ENCODE assay signal across 17 cellular contexts in genomic region chr17:71080937-71081336, GRCh38.
"Had no signal": no experiment of that assay in that cellular context is flagged by ENCODE, and none has a peak within 500 bp of the region (broad histone marks: within the 10 kb centered on the region; RNA-seq: fewer than 3 reads in every experiment).

No MANE protein-coding gene starts in this region.

- DNase-seq: activated CD4-positive, alpha-beta memory T cell treated with anti-CD3 and anti-CD28 coated beads, Interleukin-2, amount 10 ng/mL, durations not matched to agents 7 days and 5 days; activated CD4-positive, alpha-beta T cell treated with anti-CD3 and anti-CD28 coated beads, Interleukin-2, amount 10 ng/mL, durations not matched to agents 24 days and 14 days; activated effector memory CD4-positive, alpha-beta T cell treated with Interleukin-2 at 50 U/mL for 16 hours; activated naive CD4-positive, alpha-beta T cell treated with anti-CD3 and anti-CD28 coated beads for 36 hours; activated naive CD8-positive, alpha-beta T cell treated with anti-CD3 and anti-CD28 coated beads, Interleukin-2, amount 10 ng/mL, durations not matched to agents 7 days and 5 days; activated T-cell treated with anti-CD3 and anti-CD28 coated beads, Interleukin-2, amount 50 U/mL, for 72 hours; amniotic stem cell; heart right ventricle; left ventricle myocardium superior; mammary epithelial cell; natural killer cell; retina; stimulated activated CD4-positive, alpha-beta T cell treated with anti-CD3 and anti-CD28 coated beads, Interleukin-4, amount 100 ng/mL, for 24 hours; stimulated activated naive CD4-positive, alpha-beta T cell treated with Interleukin-2 at 50 U/mL for 16 hours had no signal

- H3K27me3 ChIP-seq: breast epithelium, heart right ventricle, vagina had no signal

- H3K36me3 ChIP-seq: breast epithelium, heart right ventricle, thoracic aorta, vagina had no signal

- H3K4me3 ChIP-seq: breast epithelium, heart right ventricle, thoracic aorta, vagina had no signal

- H3K27ac ChIP-seq: breast epithelium, heart right ventricle, thoracic aorta, vagina had no signal

- H3K9me3 ChIP-seq: breast epithelium, heart right ventricle, thoracic aorta, vagina had no signal

- H3K4me1 ChIP-seq: breast epithelium, heart right ventricle, vagina had no signal
